Comparison of ENCODE assay signal across 38 cellular contexts in the genomic region with DNA sequence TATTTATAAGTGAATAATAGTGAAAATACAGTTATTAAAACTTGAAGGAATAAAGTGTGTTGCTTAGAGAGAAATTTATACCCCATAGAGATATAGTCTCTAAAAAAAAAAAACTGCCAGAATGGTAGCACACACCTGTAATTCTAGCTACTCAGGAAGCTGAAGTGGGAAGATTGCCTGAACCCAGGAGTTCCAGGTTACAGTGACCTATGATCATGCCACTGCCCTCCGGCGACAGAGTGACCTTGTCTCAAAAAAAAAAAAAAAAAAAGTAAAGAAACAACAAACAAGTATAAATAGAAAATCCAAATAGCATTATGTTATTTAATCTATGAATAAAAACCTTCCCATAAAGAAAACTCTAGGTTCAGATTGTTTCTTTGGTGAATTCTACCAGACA.
"Had no signal": no experiment of that assay in that cellular context is flagged by ENCODE, and none has a peak within 500 bp of the region (broad histone marks: within the 10 kb centered on the region; RNA-seq: fewer than 3 reads in every experiment).

No MANE protein-coding gene starts in this region.

- H3K4me1 ChIP-seq: ascending aorta had no signal

- H3K4me3 ChIP-seq: ascending aorta, cardiac muscle cell had no signal

- H3K4me1 Mint-ChIP-seq: activated B cell treated with CpG ODN at 0.5 μM for 24 hours; activated naive CD4-positive, alpha-beta T cell treated with anti-CD3 and anti-CD28 coated beads, Interleukin-2, amount 50 U/mL, for 24 hours; activated naive CD8-positive, alpha-beta T cell treated with anti-CD3 and anti-CD28 coated beads, Interleukin-2, amount 50 U/mL, for 24 hours; brain had no signal

- H3K27me3 Mint-ChIP-seq: activated B cell treated with CpG ODN at 0.5 μM for 24 hours; activated CD4-positive, alpha-beta memory T cell treated with anti-CD3 and anti-CD28 coated beads for 36 hours; activated CD4-positive, alpha-beta T cell treated with anti-CD3 and anti-CD28 coated beads, Interleukin-2, amount 10 ng/mL, durations not matched to agents 24 days and 14 days; activated CD8-positive, alpha-beta T cell treated with anti-CD3 and anti-CD28 coated beads for 36 hours; activated naive CD4-positive, alpha-beta T cell treated with anti-CD3 and anti-CD28 coated beads, Interleukin-2, amount 10 ng/mL, durations not matched to agents 7 days and 5 days; activated naive CD4-positive, alpha-beta T cell treated with anti-CD3 and anti-CD28 coated beads, Interleukin-2, amount 50 U/mL, for 24 hours; activated naive CD8-positive, alpha-beta T cell; activated naive CD8-positive, alpha-beta T cell treated with anti-CD3 and anti-CD28 coated beads, Interleukin-2, amount 10 ng/mL, durations not matched to agents 7 days and 5 days; activated naive CD8-positive, alpha-beta T cell treated with anti-CD3 and anti-CD28 coated beads, Interleukin-2, amount 50 U/mL, for 24 hours; activated T-helper 17 cell treated with anti-CD3 and anti-CD28 coated beads, Interleukin-2, amount 50 U/mL, for 72 hours; brain; central memory CD8-positive, alpha-beta T cell had no signal

- H3K36me3 ChIP-seq: ascending aorta, cardiac muscle cell had no signal

- H3K27me3 ChIP-seq: ascending aorta, cardiac muscle cell had no signal

- ATAC-seq: activated CD8-positive, alpha-beta T cell treated with anti-CD3 and anti-CD28 coated beads for 36 hours; activated naive CD8-positive, alpha-beta T cell treated with anti-CD3 and anti-CD28 coated beads, Interleukin-2, amount 50 U/mL, for 24 hours; activated T-cell treated with anti-CD3 and anti-CD28 coated beads, Interleukin-2, amount 50 U/mL, for 4 hours; activated T-cell treated with anti-CD3 and anti-CD28 coated beads, Interleukin-2, amount 50 U/mL, for 72 hours; activated T-helper 17 cell treated with anti-CD3 and anti-CD28 coated beads, Interleukin-2, amount 50 U/mL, for 72 hours had no signal

- H3K4me3 Mint-ChIP-seq: activated B cell treated with CpG ODN at 0.5 μM for 24 hours; activated CD4-positive, alpha-beta memory T cell treated with anti-CD3 and anti-CD28 coated beads for 36 hours; activated CD4-positive, alpha-beta T cell treated with anti-CD3 and anti-CD28 coated beads, Interleukin-2, amount 10 ng/mL, durations not matched to agents 24 days and 14 days; activated CD8-positive, alpha-beta T cell treated with anti-CD3 and anti-CD28 coated beads for 36 hours; activated naive CD4-positive, alpha-beta T cell treated with anti-CD3 and anti-CD28 coated beads, Interleukin-2, amount 10 ng/mL, durations not matched to agents 7 days and 5 days; activated naive CD4-positive, alpha-beta T cell treated with anti-CD3 and anti-CD28 coated beads, Interleukin-2, amount 50 U/mL, for 24 hours; activated naive CD8-positive, alpha-beta T cell; activated naive CD8-positive, alpha-beta T cell treated with anti-CD3 and anti-CD28 coated beads, Interleukin-2, amount 10 ng/mL, durations not matched to agents 7 days and 5 days; activated naive CD8-positive, alpha-beta T cell treated with anti-CD3 and anti-CD28 coated beads, Interleukin-2, amount 50 U/mL, for 24 hours; activated T-cell treated with anti-CD3 and anti-CD28 coated beads, Interleukin-2, amount 50 U/mL, for 4 hours; activated T-cell treated with anti-CD3 and anti-CD28 coated beads, Interleukin-2, amount 50 U/mL, for 72 hours; activated T-helper 1 cell treated with anti-CD3 and anti-CD28 coated beads, Interleukin-12 subunit alpha, Interleukin-12 subunit beta, Interleukin-2, Interleukin-4 antibody, amounts not matched to agents 30 ng/mL and 10 ng/mL and 1 ng/mL, durations not matched to agents 14 hours and 24 hours and 36 hours; activated T-helper 17 cell treated with anti-CD3 and anti-CD28 coated beads, Interleukin-2, amount 50 U/mL, for 72 hours; brain; central memory CD8-positive, alpha-beta T cell; T-helper 1 cell treated with Interleukin-12 subunit alpha and Interleukin-12 subunit beta and Interleukin-4 antibody, amounts not matched to agents 30 μg/mL and 1 μg/mL, for 36 hours; T-helper 2 cell treated with Interferon-gamma antibody and Interleukin-4, amounts not matched to agents 5 μg/mL and 100 μg/mL, for 36 hours had no signal

- H3K9me3 ChIP-seq: ascending aorta had no signal

- DNase-seq: activated B cell treated with CpG ODN at 0.5 μM for 24 hours; activated CD4-positive, alpha-beta memory T cell treated with anti-CD3 and anti-CD28 coated beads for 36 hours; activated CD4-positive, alpha-beta T cell treated with anti-CD3 and anti-CD28 coated beads for 4 hours; activated CD4-positive, alpha-beta T cell treated with anti-CD3 and anti-CD28 coated beads, Interleukin-2, amount 10 ng/mL, durations not matched to agents 24 days and 14 days; activated CD4-positive, alpha-beta T cell treated with anti-CD3 and anti-CD28 coated beads, Interleukin-2, amount 50 U/mL, for 1 hour; activated CD4-positive, alpha-beta T cell treated with anti-CD3 and anti-CD28 coated beads, Interleukin-2, amount 50 U/mL, for 4 hours; activated CD4-positive, CD25-positive, alpha-beta regulatory T cell treated with anti-CD3 and anti-CD28 coated beads, Interleukin-2, amount 50 U/mL, for 72 hours; activated CD8-positive, alpha-beta memory T cell treated with anti-CD3 and anti-CD28 coated beads, Interleukin-2, amount 50 U/mL, for 4 hours; activated CD8-positive, alpha-beta T cell treated with anti-CD3 and anti-CD28 coated beads for 36 hours; activated effector memory CD4-positive, alpha-beta T cell treated with anti-CD3 and anti-CD28 coated beads, Interleukin-2, amount 50 U/mL, for 16 hours; activated gamma-delta T cell treated with Interleukin-2 at 50 U/mL for 16 hours; activated naive CD4-positive, alpha-beta T cell; activated naive CD4-positive, alpha-beta T cell treated with anti-CD3 and anti-CD28 coated beads, Interleukin-2, amount 10 ng/mL, durations not matched to agents 7 days and 5 days; activated naive CD8-positive, alpha-beta T cell treated with anti-CD3 and anti-CD28 coated beads, Interleukin-2, amount 10 ng/mL, durations not matched to agents 7 days and 5 days; activated naive CD8-positive, alpha-beta T cell treated with anti-CD3 and anti-CD28 coated beads, Interleukin-2, amount 50 U/mL, for 24 hours; activated T-cell treated with anti-CD3 and anti-CD28 coated beads for 4 hours; activated T-cell treated with anti-CD3 and anti-CD28 coated beads, Interleukin-2, amount 50 U/mL, for 1 hour; activated T-cell treated with anti-CD3 and anti-CD28 coated beads, Interleukin-2, amount 50 U/mL, for 4 hours; activated T-cell treated with anti-CD3 and anti-CD28 coated beads, Interleukin-2, amount 50 U/mL, for 72 hours; amygdala; anterior cingulate cortex; caudate nucleus; cerebellar nuclear complex; T-helper 1 cell; T-helper 2 cell; T-helper 9 cell had no signal

- H3K27ac ChIP-seq: ascending aorta, cardiac muscle cell, VCaP had no signal

- FAIRE-seq: bronchial epithelial cell had no signal

- H3K9me3 Mint-ChIP-seq: activated B cell treated with CpG ODN at 0.5 μM for 24 hours; activated CD4-positive, alpha-beta memory T cell treated with anti-CD3 and anti-CD28 coated beads for 36 hours; activated CD4-positive, alpha-beta T cell treated with anti-CD3 and anti-CD28 coated beads, Interleukin-2, amount 10 ng/mL, durations not matched to agents 24 days and 14 days; activated CD8-positive, alpha-beta T cell treated with anti-CD3 and anti-CD28 coated beads for 36 hours; activated naive CD4-positive, alpha-beta T cell treated with anti-CD3 and anti-CD28 coated beads, Interleukin-2, amount 10 ng/mL, durations not matched to agents 7 days and 5 days; activated naive CD4-positive, alpha-beta T cell treated with anti-CD3 and anti-CD28 coated beads, Interleukin-2, amount 50 U/mL, for 24 hours; activated naive CD8-positive, alpha-beta T cell treated with anti-CD3 and anti-CD28 coated beads, Interleukin-2, amount 10 ng/mL, durations not matched to agents 7 days and 5 days; activated naive CD8-positive, alpha-beta T cell treated with anti-CD3 and anti-CD28 coated beads, Interleukin-2, amount 50 U/mL, for 24 hours; activated T-cell treated with anti-CD3 and anti-CD28 coated beads, Interleukin-2, amount 50 U/mL, for 4 hours; activated T-cell treated with anti-CD3 and anti-CD28 coated beads, Interleukin-2, amount 50 U/mL, for 72 hours; activated T-helper 1 cell treated with anti-CD3 and anti-CD28 coated beads, Interleukin-12 subunit alpha, Interleukin-12 subunit beta, Interleukin-2, Interleukin-4 antibody, amounts not matched to agents 30 ng/mL and 10 ng/mL and 1 ng/mL, durations not matched to agents 14 hours and 24 hours and 36 hours; activated T-helper 17 cell treated with anti-CD3 and anti-CD28 coated beads, Interleukin-2, amount 50 U/mL, for 72 hours; brain; central memory CD8-positive, alpha-beta T cell; T-helper 1 cell treated with Interleukin-12 subunit alpha and Interleukin-12 subunit beta and Interleukin-4 antibody, amounts not matched to agents 30 μg/mL and 1 μg/mL, for 36 hours; T-helper 2 cell treated with Interferon-gamma antibody and Interleukin-4, amounts not matched to agents 5 μg/mL and 100 μg/mL, for 36 hours had no signal

- H3K27ac Mint-ChIP-seq: activated B cell treated with CpG ODN at 0.5 μM for 24 hours; activated CD4-positive, alpha-beta memory T cell treated with anti-CD3 and anti-CD28 coated beads for 36 hours; activated CD4-positive, alpha-beta T cell treated with anti-CD3 and anti-CD28 coated beads, Interleukin-2, amount 10 ng/mL, durations not matched to agents 24 days and 14 days; activated CD8-positive, alpha-beta T cell treated with anti-CD3 and anti-CD28 coated beads for 36 hours; activated naive CD4-positive, alpha-beta T cell treated with anti-CD3 and anti-CD28 coated beads, Interleukin-2, amount 10 ng/mL, durations not matched to agents 7 days and 5 days; activated naive CD4-positive, alpha-beta T cell treated with anti-CD3 and anti-CD28 coated beads, Interleukin-2, amount 50 U/mL, for 24 hours; activated naive CD8-positive, alpha-beta T cell; activated naive CD8-positive, alpha-beta T cell treated with anti-CD3 and anti-CD28 coated beads, Interleukin-2, amount 10 ng/mL, durations not matched to agents 7 days and 5 days; activated naive CD8-positive, alpha-beta T cell treated with anti-CD3 and anti-CD28 coated beads, Interleukin-2, amount 50 U/mL, for 24 hours; activated T-cell treated with anti-CD3 and anti-CD28 coated beads, Interleukin-2, amount 50 U/mL, for 72 hours; activated T-helper 1 cell treated with anti-CD3 and anti-CD28 coated beads, Interleukin-12 subunit alpha, Interleukin-12 subunit beta, Interleukin-2, Interleukin-4 antibody, amounts not matched to agents 30 ng/mL and 10 ng/mL and 1 ng/mL, durations not matched to agents 14 hours and 24 hours and 36 hours; activated T-helper 17 cell treated with anti-CD3 and anti-CD28 coated beads, Interleukin-2, amount 50 U/mL, for 72 hours; brain; T-helper 1 cell treated with Interleukin-12 subunit alpha and Interleukin-12 subunit beta and Interleukin-4 antibody, amounts not matched to agents 30 μg/mL and 1 μg/mL, for 36 hours; T-helper 2 cell treated with Interferon-gamma antibody and Interleukin-4, amounts not matched to agents 5 μg/mL and 100 μg/mL, for 36 hours had no signal
